In the genomic region with DNA sequence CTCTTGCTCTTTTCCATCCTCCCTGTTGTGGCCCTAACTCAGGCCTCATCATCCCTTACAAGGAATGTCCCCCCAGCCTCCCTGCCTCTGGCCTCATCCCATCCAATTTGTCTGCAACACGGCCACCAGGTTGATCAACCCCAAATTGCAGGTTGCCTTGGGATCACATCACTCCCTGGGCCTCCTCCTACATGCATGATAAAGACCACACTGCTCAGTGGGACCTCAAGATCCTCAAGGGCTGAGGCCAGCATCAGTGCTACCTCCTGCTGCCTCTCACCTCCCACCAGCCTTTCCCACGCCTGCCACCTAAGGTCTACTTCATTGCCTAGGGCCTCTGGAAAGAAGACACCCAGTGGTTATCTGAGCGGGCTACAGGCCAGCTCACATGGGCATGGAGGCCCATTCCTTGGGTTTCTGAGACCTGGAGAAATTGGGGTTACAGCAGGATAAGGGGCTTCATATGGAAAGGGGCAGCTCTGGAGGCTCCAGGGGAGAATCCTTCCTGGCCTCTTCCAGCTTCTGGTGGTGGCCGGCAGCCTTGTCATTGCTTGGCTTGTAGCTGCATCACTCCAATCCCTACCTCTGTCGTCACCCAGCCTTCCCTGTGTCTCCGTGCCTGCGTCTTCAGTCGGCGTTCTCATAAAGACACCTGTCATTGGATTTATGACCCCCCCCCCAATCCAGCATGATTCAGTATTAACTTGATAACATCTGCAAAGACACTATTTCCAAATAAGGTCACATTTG, we compare ENCODE assay signal across 20 cellular contexts.
"Had no signal": no experiment of that assay in that cellular context is flagged by ENCODE, and none has a peak within 500 bp of the region (broad histone marks: within the 10 kb centered on the region; RNA-seq: fewer than 3 reads in every experiment).

No MANE protein-coding gene starts in this region.

- H3K27ac ChIP-seq: esophagus squamous epithelium, gastroesophageal sphincter, neutrophil, testis, tibial nerve had no signal

- ATAC-seq: effector memory CD8-positive, alpha-beta T cell; gastroesophageal sphincter; left cardiac atrium; left ventricle myocardium superior; stimulated activated naive CD8-positive, alpha-beta T cell treated with anti-CD3 and anti-CD28 coated beads, Interleukin-15, Interleukin-2, amounts not matched to agents 100 U/mL and 50 U/mL, for 24 hours had no signal

- H3K27ac Mint-ChIP-seq: effector memory CD8-positive, alpha-beta T cell; immature natural killer cell; naive B cell; nephron had no signal

- H3K27me3 ChIP-seq: testis had no signal

- H3K4me1 ChIP-seq: esophagus squamous epithelium, gastroesophageal sphincter, testis, tibial nerve had no signal

- H3K36me3 Mint-ChIP-seq: immature natural killer cell, naive B cell had no signal

- H3K9me3 ChIP-seq: esophagus squamous epithelium, neutrophil, testis had no signal

- H3K4me1 Mint-ChIP-seq: central memory CD8-positive, alpha-beta T cell; immature natural killer cell; naive B cell had no signal

- DNase-seq: effector memory CD8-positive, alpha-beta T cell; esophagus squamous epithelium; foreskin fibroblast; immature natural killer cell; kidney; left cardiac atrium; left ventricle myocardium superior; mesenchymal stem cell; naive B cell; posterior cingulate gyrus; small intestine; stimulated activated CD4-positive, alpha-beta T cell treated with anti-CD3 and anti-CD28 coated beads, Interleukin-2, amount 100 ng/mL, for 48 hours; stimulated activated naive CD8-positive, alpha-beta T cell treated with anti-CD3 and anti-CD28 coated beads, Interleukin-15, Interleukin-2, amounts not matched to agents 100 U/mL and 50 U/mL, for 24 hours; testis had no signal

- H3K36me3 ChIP-seq: esophagus squamous epithelium, gastroesophageal sphincter, neutrophil, tibial nerve had no signal

- H3K4me3 ChIP-seq: esophagus squamous epithelium, gastroesophageal sphincter, lung, testis, tibial nerve had no signal

- H3K4me3 Mint-ChIP-seq: central memory CD8-positive, alpha-beta T cell; effector memory CD8-positive, alpha-beta T cell; immature natural killer cell; naive B cell; nephron had no signal

- H3K9me3 Mint-ChIP-seq: central memory CD8-positive, alpha-beta T cell; effector memory CD8-positive, alpha-beta T cell; nephron had no signal
